19 cellular contexts compared by ENCODE assay signal in the genomic region with DNA sequence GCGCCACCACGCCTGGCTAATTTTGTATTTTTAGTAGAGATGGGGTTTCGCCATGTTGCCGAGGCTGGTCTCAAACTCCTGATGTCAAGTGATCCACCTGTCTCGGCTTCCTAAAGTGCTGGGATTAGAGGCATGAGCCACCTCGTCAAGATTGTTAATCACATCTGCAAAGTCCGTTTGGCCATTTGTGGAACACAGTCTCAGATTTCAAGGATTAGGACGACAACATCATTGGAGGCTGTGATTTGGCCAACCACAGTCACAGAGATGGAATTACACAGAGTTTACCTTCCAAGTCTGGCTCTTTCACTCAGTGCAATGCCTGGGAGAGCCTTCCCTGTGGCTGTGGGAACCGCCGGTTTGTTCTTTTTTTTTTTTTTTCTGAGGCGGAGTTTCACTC. TPM values are rescaled to one million over a fixed set of nuclear protein-coding genes. Genes with fewer than 3 reads are reported as not detected.
DNase-seq lines count a peak whose midpoint lies in the region; ATAC-seq, FAIRE-seq and TF ChIP-seq lines count a peak whose summit lies in the region.
"Had no signal": no experiment of that assay in that cellular context is flagged by ENCODE, and none has a peak within 500 bp of the region (broad histone marks: within the 10 kb centered on the region; RNA-seq: fewer than 3 reads in every experiment).

No MANE protein-coding gene starts in this region.

- TF ChIP-seq CTCF in GM23338 (conservative IDR thresholded peaks at IDR 0.05; ENCODE audit: low read depth in 2 of 2): no peak
- TF ChIP-seq CTCF in endothelial cell of umbilical vein (IDR thresholded peaks at IDR 0.05; ENCODE audit: extremely low read depth in 1 of 2, insufficient read depth in 1 of 2, low read depth in 1 of 2, low read length in 2 of 2): no peak

- H3K9me3 ChIP-seq in endothelial cell of umbilical vein (replicated peaks; ENCODE audit: control insufficient read depth, insufficient read depth, low read length): no peaks in the 10 kb centered on the region
- H3K9me3 ChIP-seq: tibial artery had no signal

- no TSS peak for BruUV-seq in endothelial cell of umbilical vein (replicated peaks; lab: Mats Ljungman, UMichigan)

- peak overlapping the region; percentile 14; the same call in 1 of the 2 replicates for H2AFZ ChIP-seq in GM23338
- H2AFZ ChIP-seq in endothelial cell of umbilical vein (ENCODE audit: low read depth, low read length): no peak overlapping the region

- ATAC-seq in GM23338 (no peak), HG03108 (IDR thresholded peaks at IDR 0.05; ENCODE audit: unreplicated experiment) (no peak)
- ATAC-seq: activated T-cell treated with anti-CD3 and anti-CD28 coated beads, Interleukin-2, amount 50 U/mL, for 72 hours; left lobe of liver; right cardiac atrium had no signal

- intact Hi-C loops in endothelial cell of umbilical vein (cut with micrococcal nuclease): loop anchor here (5.0 kb wide), 1 partner anchor 403 kb away; no protein-coding TSS in a partner anchor

- no peaks in the 10 kb centered on the region for H3K27me3 ChIP-seq in GM23338 (ENCODE audit: insufficient read depth)
- H3K27me3 ChIP-seq in endothelial cell of umbilical vein (ENCODE audit: control insufficient read depth in 2 of 2, insufficient read depth in 2 of 2, low read length in 2 of 2): no peaks in the 10 kb centered on the region
- H3K27me3 ChIP-seq: tibial artery had no signal

- TF ChIP-seq POLR2A in endothelial cell of umbilical vein (IDR thresholded peaks at IDR 0.05; ENCODE audit: low read depth, low read length): no peak

- DNase-seq in GM23338 (ENCODE audit: low spot score) (no peak), NCI-H2107 (lab: John Stamatoyannopoulos, UW) (peak; percentile 77), endothelial cell of umbilical vein (ENCODE audit: low read depth, low spot score) (no peak), renal cortical epithelial cell (ENCODE audit: low read depth) (peak; percentile 29), DMS153 (lab: John Stamatoyannopoulos, UW) (no peak), DMS153 treated with DMSO at 0.1 percent for 48 hours (lab: John Stamatoyannopoulos, UW; ENCODE audit: unreplicated experiment) (no peak), SIG-M5 treated with dmso at 0.1 percent for 504 hours (lab: John Stamatoyannopoulos, UW; ENCODE audit: unreplicated experiment) (no peak)
- DNase-seq: activated CD4-positive, alpha-beta T cell treated with anti-CD3 and anti-CD28 coated beads, Interleukin-2, amount 10 ng/mL, durations not matched to agents 7 days and 5 days; activated T-cell treated with anti-CD3 and anti-CD28 coated beads, Interleukin-2, amount 50 U/mL, for 72 hours; CD4-positive, CD25-positive, alpha-beta regulatory T cell; naive B cell; NCI-H774; right cardiac atrium; stimulated activated CD4-positive, alpha-beta T cell treated with anti-CD3 and anti-CD28 coated beads, Interleukin-4, amount 100 ng/mL, for 1 hour; T-helper 2 cell had no signal

- H3K27ac Mint-ChIP-seq in GM23338: no peak overlapping the region
- H3K27ac Mint-ChIP-seq: activated CD4-positive, alpha-beta T cell treated with anti-CD3 and anti-CD28 coated beads, Interleukin-2, amount 10 ng/mL, durations not matched to agents 7 days and 5 days; activated T-cell treated with anti-CD3 and anti-CD28 coated beads, Interleukin-2, amount 50 U/mL, for 72 hours; CD4-positive, CD25-positive, alpha-beta regulatory T cell had no signal

- H3K9me2 ChIP-seq in GM23338 (ENCODE audit: insufficient read depth): no peaks in the 10 kb centered on the region

- H3K79me2 ChIP-seq in GM23338 (replicated peaks; ENCODE audit: insufficient read depth) (no peaks in the 10 kb centered on the region), endothelial cell of umbilical vein (ENCODE audit: control insufficient read depth, insufficient read depth, low read length) (no peaks in the 10 kb centered on the region)

- peaks cover 12% of the 10 kb centered on the region; the same call in 1 of the 2 replicates for H3K4me1 ChIP-seq in GM23338 (ENCODE audit: insufficient read depth)
- H3K4me1 ChIP-seq in endothelial cell of umbilical vein (ENCODE audit: control insufficient read depth, extremely low read depth, insufficient read depth, low read length): peaks cover 2% of the 10 kb centered on the region

- H3K4me3 ChIP-seq in GM23338: no peak overlapping the region
- H3K4me3 ChIP-seq in endothelial cell of umbilical vein (replicated peaks in 1 of 3; ENCODE audit: insufficient read depth in 1 of 3, low read depth in 1 of 3, low read length in 3 of 3): no peak overlapping the region
- H3K4me3 ChIP-seq: tibial artery had no signal

- H3F3A ChIP-seq in GM23338 (replicated peaks; ENCODE audit: low read depth): 0 out of 2 replicates have a peak, but pooled peaks cover 4% of the 10 kb centered on the region

- H3K9ac ChIP-seq in endothelial cell of umbilical vein (replicated peaks; ENCODE audit: extremely low read depth, insufficient read depth, low read length): no peak overlapping the region

- H3K4me3 Mint-ChIP-seq in GM23338: no peak overlapping the region
- H3K4me3 Mint-ChIP-seq: activated CD4-positive, alpha-beta T cell treated with anti-CD3 and anti-CD28 coated beads, Interleukin-2, amount 10 ng/mL, durations not matched to agents 7 days and 5 days; activated T-cell treated with anti-CD3 and anti-CD28 coated beads, Interleukin-2, amount 50 U/mL, for 72 hours; CD4-positive, CD25-positive, alpha-beta regulatory T cell; naive B cell had no signal

- FAIRE-seq in endothelial cell of umbilical vein (lab: Jason Lieb, UNC): peak; percentile 4
- FAIRE-seq: GM18507 had no signal

- H3K4me1 Mint-ChIP-seq in GM23338: peaks cover 23% of the 10 kb centered on the region
- H3K4me1 Mint-ChIP-seq: activated CD4-positive, alpha-beta T cell treated with anti-CD3 and anti-CD28 coated beads, Interleukin-2, amount 10 ng/mL, durations not matched to agents 7 days and 5 days had no signal

- dilution Hi-C loops in endothelial cell of umbilical vein (cut with MboI; ENCODE audit: extremely low pct_ligation_motif_present, low sequenced_read_pairs): no loop called here

- POLR2A ChIA-PET in endothelial cell of umbilical vein (lab: Charles Lee): no interaction called here

- H4K20me1 ChIP-seq in GM23338 (replicated peaks; ENCODE audit: insufficient read depth) (no peaks in the 10 kb centered on the region), endothelial cell of umbilical vein (replicated peaks; ENCODE audit: control insufficient read depth, extremely low read depth, insufficient read depth, low read length) (no peaks in the 10 kb centered on the region)

- no peak overlapping the region for H3K27ac ChIP-seq in GM23338 (ENCODE audit: low read depth)
- no peak overlapping the region for H3K27ac ChIP-seq in endothelial cell of umbilical vein (ENCODE audit: insufficient read depth, low read depth, low read length)
- H3K27ac ChIP-seq: tibial artery had no signal

- H3K4me2 ChIP-seq in GM23338: no peak overlapping the region
- H3K4me2 ChIP-seq in endothelial cell of umbilical vein (ENCODE audit: insufficient read depth, low read length): no peak overlapping the region

- CTCF ChIA-PET in endothelial cell of umbilical vein (lab: Charles Lee): interaction anchor here (6.6 kb wide), 1 partner anchor 14 kb away, joined by 38 read pairs; no protein-coding TSS in a partner anchor

- no peaks in the 10 kb centered on the region for H3K36me3 Mint-ChIP-seq in GM23338 (ENCODE audit: low read depth)
- H3K36me3 Mint-ChIP-seq: CD4-positive, CD25-positive, alpha-beta regulatory T cell; naive B cell had no signal

- H3K36me3 ChIP-seq in GM23338 (ENCODE audit: insufficient read depth) (no peaks in the 10 kb centered on the region), endothelial cell of umbilical vein (ENCODE audit: control insufficient read depth in 2 of 2, extremely low read depth in 1 of 2, insufficient read depth in 2 of 2, low read length in 2 of 2) (no peaks in the 10 kb centered on the region)
- H3K36me3 ChIP-seq: tibial artery had no signal

- peaks cover 33% of the 10 kb centered on the region for H3K27me3 Mint-ChIP-seq in GM23338 (ENCODE audit: insufficient read depth, low read depth, poor library complexity)

- no peaks in the 10 kb centered on the region for H3K9me1 ChIP-seq in endothelial cell of umbilical vein (replicated peaks; ENCODE audit: control insufficient read depth, extremely low read depth, insufficient read depth, low read length)

- no peaks in the 10 kb centered on the region for H3K9me3 Mint-ChIP-seq in GM23338
- H3K9me3 Mint-ChIP-seq: activated CD4-positive, alpha-beta T cell treated with anti-CD3 and anti-CD28 coated beads, Interleukin-2, amount 10 ng/mL, durations not matched to agents 7 days and 5 days; activated T-cell treated with anti-CD3 and anti-CD28 coated beads, Interleukin-2, amount 50 U/mL, for 72 hours; CD4-positive, CD25-positive, alpha-beta regulatory T cell; naive B cell had no signal

RNA-seq across cellular contexts. Expression of a gene that starts 17.8 kb away (rescaled TPM):
- total RNA-seq in GM23338 (2014; rRNA removed; shearing (Covaris generic)): 1.3 TPM in 1 of 2 replicates, not detected in the other
- polyA plus RNA-seq in GM23338 (2016; fragmentation: Nextera tagmentation; extraction: Ambion mirVana) (2.3 and 2.5 TPM in 2 replicates), endothelial cell of umbilical vein (not detected in 2 replicates)
- total RNA-seq in endothelial cell of umbilical vein (not detected in 2 replicates), renal cortical epithelial cell (not detected in 2 replicates)
- polyA plus RNA-seq in endothelial cell of umbilical vein (2011; cell fraction: cytosol; rRNA removed): not detected in 2 replicates
- polyA plus RNA-seq in endothelial cell of umbilical vein (2011; cell fraction: nucleus; rRNA removed): not detected in 2 replicates
- 0.19 and 0.20 TPM in 2 replicates for polyA plus RNA-seq in endothelial cell of umbilical vein (2012)
- not detected in 2 replicates for polyA minus RNA-seq in endothelial cell of umbilical vein
- not detected for polyA minus RNA-seq in endothelial cell of umbilical vein (2011; cell fraction: cytosol; rRNA and poly(A)+ RNA removed)
- polyA minus RNA-seq in endothelial cell of umbilical vein (2011; cell fraction: nucleus; rRNA and poly(A)+ RNA removed): not detected in 2 replicates
- total RNA-seq: activated T-cell treated with anti-CD3 and anti-CD28 coated beads, Interleukin-2, amount 50 U/mL, for 72 hours; CD4-positive, CD25-positive, alpha-beta regulatory T cell; left lobe of liver had no signal

RNA-seq across cellular contexts. Expression of a gene that starts 36.7 kb away (rescaled TPM):
- not detected in 2 replicates for total RNA-seq in GM23338 (2014; rRNA removed; shearing (Covaris generic))
- not detected in 2 replicates for polyA plus RNA-seq in GM23338 (2016; fragmentation: Nextera tagmentation; extraction: Ambion mirVana)
- total RNA-seq in endothelial cell of umbilical vein: not detected in 2 replicates
- not detected in 2 replicates for polyA plus RNA-seq in endothelial cell of umbilical vein
- polyA plus RNA-seq in endothelial cell of umbilical vein (2011; cell fraction: cytosol; rRNA removed): not detected in 2 replicates
- not detected in 2 replicates for polyA plus RNA-seq in endothelial cell of umbilical vein (2011; cell fraction: nucleus; rRNA removed)
- polyA plus RNA-seq in endothelial cell of umbilical vein (2012): not detected in 2 replicates
- polyA minus RNA-seq in endothelial cell of umbilical vein: not detected in 2 replicates
- not detected for polyA minus RNA-seq in endothelial cell of umbilical vein (2011; cell fraction: cytosol; rRNA and poly(A)+ RNA removed)
- not detected in 2 replicates for polyA minus RNA-seq in endothelial cell of umbilical vein (2011; cell fraction: nucleus; rRNA and poly(A)+ RNA removed)
- total RNA-seq in renal cortical epithelial cell: not detected in 2 replicates
- total RNA-seq: activated CD4-positive, alpha-beta T cell treated with anti-CD3 and anti-CD28 coated beads, Interleukin-2, amount 10 ng/mL, durations not matched to agents 7 days and 5 days; activated T-cell treated with anti-CD3 and anti-CD28 coated beads, Interleukin-2, amount 50 U/mL, for 72 hours; CD4-positive, CD25-positive, alpha-beta regulatory T cell; left lobe of liver; right cardiac atrium had no signal
- polyA plus RNA-seq: right cardiac atrium had no signal

RNA-seq across cellular contexts. Expression of a gene that starts 45.1 kb away (rescaled TPM):
- 2.3 and 4.5 TPM in 2 replicates for total RNA-seq in GM23338 (2014; rRNA removed; shearing (Covaris generic))
- polyA plus RNA-seq in GM23338 (2016; fragmentation: Nextera tagmentation; extraction: Ambion mirVana): 0.90 and 1.0 TPM in 2 replicates
- 1.7 and 3.5 TPM in 2 replicates for total RNA-seq in endothelial cell of umbilical vein
- polyA plus RNA-seq in endothelial cell of umbilical vein: 0.04 and 0.10 TPM in 2 replicates
- not detected in 2 replicates for polyA plus RNA-seq in endothelial cell of umbilical vein (2011; cell fraction: cytosol; rRNA removed)
- polyA plus RNA-seq in endothelial cell of umbilical vein (2011; cell fraction: nucleus; rRNA removed): 0.76 and 1.0 TPM in 2 replicates
- not detected in 2 replicates for polyA plus RNA-seq in endothelial cell of umbilical vein (2012)
- 0.59 and 0.63 TPM in 2 replicates for polyA minus RNA-seq in endothelial cell of umbilical vein
- polyA minus RNA-seq in endothelial cell of umbilical vein (2011; cell fraction: cytosol; rRNA and poly(A)+ RNA removed): not detected
- polyA minus RNA-seq in endothelial cell of umbilical vein (2011; cell fraction: nucleus; rRNA and poly(A)+ RNA removed): 0.91 and 4.4 TPM in 2 replicates
- 0.17 TPM in 1 of 2 replicates, not detected in the other for total RNA-seq in renal cortical epithelial cell

RNA-seq across cellular contexts. Expression of a gene that starts 49.2 kb away (rescaled TPM):
- total RNA-seq in GM23338 (2014; rRNA removed; shearing (Covaris generic)): 1,660 and 1,898 TPM in 2 replicates
- polyA plus RNA-seq in GM23338 (2016; fragmentation: Nextera tagmentation; extraction: Ambion mirVana): 2,011 and 2,172 TPM in 2 replicates
- 1,402 and 1,407 TPM in 2 replicates for total RNA-seq in endothelial cell of umbilical vein
- 2,154 and 2,376 TPM in 2 replicates for polyA plus RNA-seq in endothelial cell of umbilical vein
- 1,380 and 1,833 TPM in 2 replicates for polyA plus RNA-seq in endothelial cell of umbilical vein (2011; cell fraction: cytosol; rRNA removed)
- polyA plus RNA-seq in endothelial cell of umbilical vein (2011; cell fraction: nucleus; rRNA removed): 597 and 638 TPM in 2 replicates
- 1,901 and 3,069 TPM in 2 replicates for polyA plus RNA-seq in endothelial cell of umbilical vein (2012)
- polyA minus RNA-seq in endothelial cell of umbilical vein: 547 and 582 TPM in 2 replicates
- 814 TPM for polyA minus RNA-seq in endothelial cell of umbilical vein (2011; cell fraction: cytosol; rRNA and poly(A)+ RNA removed)
- 103 and 151 TPM in 2 replicates for polyA minus RNA-seq in endothelial cell of umbilical vein (2011; cell fraction: nucleus; rRNA and poly(A)+ RNA removed)
- total RNA-seq in renal cortical epithelial cell: 591 and 1,820 TPM in 2 replicates

RNA-seq across cellular contexts. Expression of a gene that starts 49.5 kb away (rescaled TPM):
- 39.8 and 50.3 TPM in 2 replicates for total RNA-seq in GM23338 (2014; rRNA removed; shearing (Covaris generic))
- polyA plus RNA-seq in GM23338 (2016; fragmentation: Nextera tagmentation; extraction: Ambion mirVana) (18.3 TPM in 2 replicates), endothelial cell of umbilical vein (20.2 and 23.4 TPM in 2 replicates)
- total RNA-seq in endothelial cell of umbilical vein (30.5 and 31.1 TPM in 2 replicates), renal cortical epithelial cell (9.1 and 9.9 TPM in 2 replicates)
- polyA plus RNA-seq in endothelial cell of umbilical vein (2011; cell fraction: cytosol; rRNA removed): 8.2 and 10.7 TPM in 2 replicates
- polyA plus RNA-seq in endothelial cell of umbilical vein (2011; cell fraction: nucleus; rRNA removed): 26.2 and 26.5 TPM in 2 replicates
- polyA plus RNA-seq in endothelial cell of umbilical vein (2012): 9.2 and 11.3 TPM in 2 replicates
- polyA minus RNA-seq in endothelial cell of umbilical vein: 11.7 and 14.6 TPM in 2 replicates
- 10.9 TPM for polyA minus RNA-seq in endothelial cell of umbilical vein (2011; cell fraction: cytosol; rRNA and poly(A)+ RNA removed)
- 14.6 and 21.1 TPM in 2 replicates for polyA minus RNA-seq in endothelial cell of umbilical vein (2011; cell fraction: nucleus; rRNA and poly(A)+ RNA removed)

Comparison
In these comparisons a context has a peak if more than half of its experiments do, and no peak if none do; other contexts are left out.
1. DNase-seq: peak in NCI-H2107 (single experiment) and renal cortical epithelial cell (single experiment); none in GM23338 (single experiment), endothelial cell of umbilical vein (single experiment), DMS153 (single experiment), DMS153 treated with DMSO at 0.1 percent for 48 hours (single experiment) and SIG-M5 treated with dmso at 0.1 percent for 504 hours (single experiment).